Comparison of ENCODE assay signal across 8 cellular contexts in genomic region chr3:632571-633170, GRCh38.
A peak's percentile ranks its signal among the peaks of the same experiment; 100 is the strongest.
DNase-seq lines count a peak whose midpoint lies in the region; ATAC-seq, FAIRE-seq and TF ChIP-seq lines count a peak whose summit lies in the region.

No MANE protein-coding gene starts in this region.

- H3K27ac ChIP-seq in GM12878 (ENCODE audit: control insufficient read depth, insufficient read depth): no peak overlapping the region
- H3K27ac ChIP-seq in tibial artery: no peak overlapping the region

- H3K4me2 ChIP-seq in GM12878 (ENCODE audit: control insufficient read depth, insufficient read depth): no peak overlapping the region

- SMC1A ChIA-PET in GM12878 (lab: Charles Lee; ENCODE audit: uncharacterized antibody, unreplicated experiment): interaction anchor here (0.7 to 1.6 kb wide), 5 partner anchors 11 to 227 kb away, joined by 3 to 7 read pairs (median 3); no protein-coding TSS in a partner anchor

- no peak for TF ChIP-seq EP300 in GM12878 (IDR thresholded peaks at IDR 0.05; ENCODE audit: borderline replicate concordance in 1 of 2, control insufficient read depth in 1 of 2, low read depth in 2 of 2, low read length in 2 of 2)

- no TSS peak for BruUV-seq in GM12878 (replicated peaks; lab: Mats Ljungman, UMichigan)

- H3K4me3 ChIP-seq in GM12878 (no peak overlapping the region), kidney epithelial cell (ENCODE audit: low read depth, low read length) (no peak overlapping the region), tibial artery (no peak overlapping the region)

- RAD21 ChIA-PET in GM12878 (lab: Charles Lee; ENCODE audit: unreplicated experiment): no interaction called here

- TF ChIP-seq RAD21 in GM12878 (IDR thresholded peaks at IDR 0.05; ENCODE audit: insufficient read depth, low read depth, low read length): peak; percentile 75

- no peaks in the 10 kb centered on the region for H3K79me2 ChIP-seq in GM12878 (ENCODE audit: control insufficient read depth, insufficient read depth, low read length)

- no peaks in the 10 kb centered on the region for H4K20me1 ChIP-seq in GM12878 (ENCODE audit: control insufficient read depth, insufficient read depth)

- intact Hi-C loops in GM12878 (cut with micrococcal nuclease; ENCODE audit: unreplicated experiment): loop anchor here (1.0 to 5.0 kb wide), 4 partner anchors 165 to 270 kb away; no protein-coding TSS in a partner anchor
- intact Hi-C loops in tibial artery (cut with DNase I; ENCODE audit: low total_unique reads): no loop called here

- H3K9ac ChIP-seq in GM12878 (ENCODE audit: control insufficient read depth, insufficient read depth, low read length): no peak overlapping the region

- no peaks in the 10 kb centered on the region for H3K4me1 ChIP-seq in GM12878 (ENCODE audit: control insufficient read depth, insufficient read depth, low read length)
- H3K4me1 ChIP-seq in tibial artery: no peaks in the 10 kb centered on the region

- POLR2A ChIA-PET in GM12878 (lab: Charles Lee): no interaction called here

- H2AFZ ChIP-seq in GM12878 (ENCODE audit: control insufficient read depth, low read depth, low read length): no peak overlapping the region

- TF ChIP-seq CTCF in GM12878 (IDR thresholded peaks at IDR 0.05 in 2 of 3, conservative IDR thresholded peaks at IDR 0.05 in 1 of 3; ENCODE audit: control insufficient read depth in 2 of 3, extremely low read depth in 1 of 3, insufficient read depth in 1 of 3, low read depth in 3 of 3, low read length in 3 of 3): peak; percentile 63 to 77 (median 68)
- TF ChIP-seq CTCF in kidney epithelial cell (IDR thresholded peaks at IDR 0.05; ENCODE audit: insufficient read depth, low read length, poor library complexity, severe bottlenecking): peak; percentile 72
- peak; percentile 29 to 46 for TF ChIP-seq CTCF in tibial artery (IDR thresholded peaks at IDR 0.05)

- ATAC-seq in GM18907 (IDR thresholded peaks at IDR 0.05; ENCODE audit: unreplicated experiment) (peak; percentile 77), HG03378 (IDR thresholded peaks at IDR 0.05; ENCODE audit: unreplicated experiment) (peak; percentile 82), GM12878 (peak; percentile 79)

- DNase-seq in DMS 273 treated with DMSO at 0.1 percent for 48 hours (lab: John Stamatoyannopoulos, UW): peak; percentile 33
- DNase-seq in NCI-H526 (lab: John Stamatoyannopoulos, UW): peak; percentile 61 to 85
- no peak for DNase-seq in GM12878 (ENCODE audit: low read depth, low spot score)
- peak; percentile 16 for DNase-seq in kidney epithelial cell (ENCODE audit: low read depth)
- DNase-seq in tibial artery: no peak
- DNase-seq in UCSD-AML1 (lab: John Stamatoyannopoulos, UW; ENCODE audit: unreplicated experiment): no peak

- WGBS in GM12878 (ENCODE audit: insufficient coverage, insufficient replicate concordance, low lambda C conversion rate, missing lambda C conversion rate): 14% methylated on average over 10 of the region's 10 CpGs

- in situ Hi-C loops in GM12878 (cut with MboI): no loop called here

- CTCF ChIA-PET in GM12878 (lab: Yijun Ruan, JAX): interaction anchor here (0.6 to 2.4 kb wide), 6 partner anchors 17 to 220 kb away, joined by 3 to 12 read pairs (median 3); no protein-coding TSS in a partner anchor

- H3K27me3 ChIP-seq in GM12878 (replicated peaks in 1 of 2; ENCODE audit: control insufficient read depth in 2 of 2, insufficient read depth in 2 of 2, low read length in 1 of 2) (no peaks in the 10 kb centered on the region), kidney epithelial cell (ENCODE audit: control insufficient read depth, insufficient read depth, low read length) (no peaks in the 10 kb centered on the region), tibial artery (no peaks in the 10 kb centered on the region)

- H3K9me3 ChIP-seq in GM12878 (replicated peaks; ENCODE audit: control insufficient read depth, insufficient read depth, low read length): no peaks in the 10 kb centered on the region
- no peaks in the 10 kb centered on the region for H3K9me3 ChIP-seq in tibial artery

- H3K36me3 ChIP-seq in GM12878 (ENCODE audit: control insufficient read depth in 2 of 2, insufficient read depth in 2 of 2, low read length in 1 of 2) (no peaks in the 10 kb centered on the region), kidney epithelial cell (ENCODE audit: control insufficient read depth, insufficient read depth, low read length) (no peaks in the 10 kb centered on the region), tibial artery (no peaks in the 10 kb centered on the region)

- no peak for TF ChIP-seq POLR2A in GM12878 (IDR thresholded peaks at IDR 0.05; ENCODE audit: low read depth, low read length)

- no peak for FAIRE-seq in GM12878 (lab: Jason Lieb, UNC)

TF ChIP-seq in GM12878, 131 proteins besides CTCF, POLR2A, EP300 and RAD21 (continues in another document):
- TF ChIP-seq PKNOX1 (IDR thresholded peaks at IDR 0.05) (peak; percentile 80), SMC3 (IDR thresholded peaks at IDR 0.05; ENCODE audit: borderline replicate concordance, low read length) (peak; percentile 76), NRF1 (conservative IDR thresholded peaks at IDR 0.05; ENCODE audit: low read depth, low read length) (no peak), NR2C1 (IDR thresholded peaks at IDR 0.05) (0 out of 2 replicates have a peak, but pooled peaks have one; percentile 15), HDAC2 (IDR thresholded peaks at IDR 0.05) (no peak), E2F8 (IDR thresholded peaks at IDR 0.05; ENCODE audit: low read depth, partially characterized antibody) (no peak), TARDBP (IDR thresholded peaks at IDR 0.05; ENCODE audit: borderline replicate concordance) (no peak), KDM1A (IDR thresholded peaks at IDR 0.05; ENCODE audit: borderline replicate concordance) (no peak), NFXL1 (IDR thresholded peaks at IDR 0.05; ENCODE audit: borderline replicate concordance) (no peak), FOS (IDR thresholded peaks at IDR 0.05; ENCODE audit: borderline replicate concordance, extremely low read depth, insufficient read length) (no peak), KLF5 (IDR thresholded peaks at IDR 0.05; ENCODE audit: partially characterized antibody) (no peak), MAX (IDR thresholded peaks at IDR 0.05; ENCODE audit: low read depth, low read length) (no peak), MYC (IDR thresholded peaks at IDR 0.05; ENCODE audit: insufficient read depth, insufficient read length, insufficient replicate concordance, low read length, severe bottlenecking) (no peak), RELB (IDR thresholded peaks at IDR 0.05; ENCODE audit: low read depth) (no peak), ZNF24 (IDR thresholded peaks at IDR 0.05) (0 out of 2 replicates have a peak, but pooled peaks have one; percentile 21)

Comparison
In these comparisons a context has a peak if more than half of its experiments do, and no peak if none do; other contexts are left out.
1. DNase-seq: peak in DMS 273 treated with DMSO at 0.1 percent for 48 hours (single experiment), NCI-H526 (2 of 2) and kidney epithelial cell (single experiment); none in GM12878 (single experiment), tibial artery (0 of 2) and UCSD-AML1 (single experiment).
2. Peak in every context shown above with its lines, with median percentiles within 50 percentile points of each other: ATAC-seq and CTCF ChIP-seq.